19 cellular contexts compared by ENCODE assay signal in genomic region chr19:40257096-40257517, GRCh38. TPM values are rescaled to one million over a fixed set of nuclear protein-coding genes. Genes with fewer than 3 reads are reported as not detected.
DNase-seq lines count a peak whose midpoint lies in the region; ATAC-seq, FAIRE-seq and TF ChIP-seq lines count a peak whose summit lies in the region.
"Had no signal": no experiment of that assay in that cellular context is flagged by ENCODE, and none has a peak within 500 bp of the region (broad histone marks: within the 10 kb centered on the region; RNA-seq: fewer than 3 reads in every experiment).

No MANE protein-coding gene starts in this region.

- H3K27ac ChIP-seq in endodermal cell (ENCODE audit: low read depth, low read length) (no peak overlapping the region), HepG2 (ENCODE audit: extremely low read length, insufficient read depth, low read length) (no peak overlapping the region), aorta (ENCODE audit: low read depth in 1 of 2, low read length in 2 of 2) (no peak overlapping the region)
- H3K27ac ChIP-seq: neutrophil had no signal

- H2AFZ ChIP-seq in HepG2 (ENCODE audit: low read length) = no peak overlapping the region

- no peak overlapping the region for H3K4me3 Mint-ChIP-seq in endodermal cell
- H3K4me3 Mint-ChIP-seq in chondrocyte (ENCODE audit: unreplicated experiment) = no peak overlapping the region
- H3K4me3 Mint-ChIP-seq: CD8-positive, alpha-beta T cell; stimulated activated naive CD8-positive, alpha-beta T cell treated with anti-CD3 and anti-CD28 coated beads, Interleukin-15, Interleukin-2, amounts not matched to agents 100 ng/mL and 50 ng/mL, for 24 hours had no signal

- no peak overlapping the region for H3K4me2 ChIP-seq in HepG2 (ENCODE audit: low read depth, low read length)

- H3K4me3 ChIP-seq in endodermal cell (ENCODE audit: low read length) (no peak overlapping the region), HepG2 (replicated peaks in 1 of 3; ENCODE audit: insufficient read depth in 1 of 3, low read depth in 2 of 3, low read length in 3 of 3) (no peak overlapping the region), aorta (ENCODE audit: low read length in 2 of 2) (no peak overlapping the region)
- H3K4me3 ChIP-seq: K562 had no signal

- no TSS peak for BruUV-seq in HepG2 (replicated peaks; lab: Mats Ljungman, UMichigan)

- H3K9me3 Mint-ChIP-seq in endodermal cell (no peaks in the 10 kb centered on the region), chondrocyte (ENCODE audit: low read depth) (no peaks in the 10 kb centered on the region)
- H3K9me3 Mint-ChIP-seq: CD8-positive, alpha-beta T cell; stimulated activated naive CD8-positive, alpha-beta T cell treated with anti-CD3 and anti-CD28 coated beads, Interleukin-15, Interleukin-2, amounts not matched to agents 100 ng/mL and 50 ng/mL, for 24 hours had no signal

- peaks cover 37% of the 10 kb centered on the region for H3K79me2 ChIP-seq in HepG2 (ENCODE audit: insufficient read depth, low read length)

- H3K9me3 ChIP-seq in endodermal cell (ENCODE audit: control insufficient read depth, low read length) (no peaks in the 10 kb centered on the region), HepG2 (ENCODE audit: low read length) (no peaks in the 10 kb centered on the region), aorta (ENCODE audit: control insufficient read depth, low read length) (no peaks in the 10 kb centered on the region)
- H3K9me3 ChIP-seq: neutrophil had no signal

- H4K20me1 ChIP-seq in HepG2 (ENCODE audit: insufficient read depth, low read length) = peaks cover 3% of the 10 kb centered on the region

- TF ChIP-seq POLR2A in HepG2 (IDR thresholded peaks at IDR 0.05; ENCODE audit: insufficient read depth in 1 of 2, low read depth in 2 of 2, low read length in 2 of 2) = no peak

- TF ChIP-seq CTCF in endodermal cell (conservative IDR thresholded peaks at IDR 0.05) (no peak), HepG2 (CRISPR knock-in tag; IDR thresholded peaks at IDR 0.05) (no peak), chondrocyte (IDR thresholded peaks at IDR 0.05) (no peak)

- intact Hi-C loops in HepG2 (cut with micrococcal nuclease; ENCODE audit: unreplicated experiment) (no loop called here), aorta (cut with DNase I) (no loop called here)

- H3K27me3 Mint-ChIP-seq in endodermal cell (ENCODE audit: insufficient read depth) (no peaks in the 10 kb centered on the region), chondrocyte (ENCODE audit: low read depth) (no peaks in the 10 kb centered on the region)
- H3K27me3 Mint-ChIP-seq: stimulated activated naive CD8-positive, alpha-beta T cell treated with anti-CD3 and anti-CD28 coated beads, Interleukin-15, Interleukin-2, amounts not matched to agents 100 ng/mL and 50 ng/mL, for 24 hours had no signal

- DNase-seq in SIG-M5 treated with dmso at 0.1 percent for 504 hours (lab: John Stamatoyannopoulos, UW; ENCODE audit: unreplicated experiment) (peak; percentile 17), SIG-M5 (lab: John Stamatoyannopoulos, UW) (no peak), endodermal cell (no peak), HepG2 (ENCODE audit: low spot score) (no peak), aorta (no peak), chondrocyte (ENCODE audit: low spot score) (no peak)
- DNase-seq in stimulated activated CD8-positive, alpha-beta memory T cell treated with anti-CD3 and anti-CD28 coated beads, Interleukin-4, amount 100 ng/mL, for 48 hours = no peak
- DNase-seq: activated CD4-positive, CD25-positive, alpha-beta regulatory T cell; activated naive CD4-positive, alpha-beta T cell; CD8-positive, alpha-beta T cell; NCI-H526 treated with DMSO at 0.1 percent for 48 hours; T-helper 1 cell had no signal

- peaks cover 40% of the 10 kb centered on the region for H3K4me1 Mint-ChIP-seq in endodermal cell
- peaks cover 11% of the 10 kb centered on the region for H3K4me1 Mint-ChIP-seq in chondrocyte (ENCODE audit: low read depth)

- no peak for TF ChIP-seq EP300 in HepG2 (IDR thresholded peaks at IDR 0.05; ENCODE audit: low read depth in 2 of 2, low read length in 2 of 2)
- no peak for TF ChIP-seq EP300 in HepG2 (CRISPR knock-in tag; IDR thresholded peaks at IDR 0.05; ENCODE audit: borderline replicate concordance)

- peaks cover 41% of the 10 kb centered on the region for H3K36me3 ChIP-seq in endodermal cell (ENCODE audit: control insufficient read depth, insufficient read depth, low read length)
- peaks cover 20 to 30% of the 10 kb centered on the region in 2 experiments for H3K36me3 ChIP-seq in HepG2 (replicated peaks in 1 of 2; ENCODE audit: control insufficient read depth in 1 of 2, insufficient read depth in 2 of 2, low read length in 2 of 2)
- H3K36me3 ChIP-seq in aorta (ENCODE audit: control insufficient read depth in 1 of 2, insufficient read depth in 2 of 2, low read length in 1 of 2) = peaks cover 0 to 4% of the 10 kb centered on the region in 2 donors

- FAIRE-seq in HepG2 (lab: Jason Lieb, UNC) = no peak
- FAIRE-seq: A204.1, H54, K562, RCC 7860 had no signal

- CTCF ChIA-PET in HepG2 (lab: Yijun Ruan, JAX; ENCODE audit: low intra/inter-chr PET ratio, low total read pairs) = no interaction called here

- peaks cover 39% of the 10 kb centered on the region for H3K4me1 ChIP-seq in endodermal cell (ENCODE audit: control insufficient read depth, insufficient read depth, low read length)
- H3K4me1 ChIP-seq in HepG2 (ENCODE audit: insufficient read depth, low read length) = peaks cover 44% of the 10 kb centered on the region
- H3K4me1 ChIP-seq in aorta (ENCODE audit: control insufficient read depth in 1 of 2, insufficient read depth in 2 of 2, low read length in 2 of 2) = no peaks in the 10 kb centered on the region

- TF ChIP-seq RAD21 in HepG2 (CRISPR knock-in tag; IDR thresholded peaks at IDR 0.05) = no peak

- H3K9ac ChIP-seq in endodermal cell (ENCODE audit: extremely low read depth, low read length, poor library complexity, severe bottlenecking) (no peak overlapping the region), HepG2 (ENCODE audit: insufficient read depth, low read depth, low read length) (no peak overlapping the region)

- in situ Hi-C loops in HepG2 (cut with HindIII; ENCODE audit: extremely low pct_ligation_motif_present, low pct_unique_long_range_greater_than_20kb) = no loop called here

- H3K27me3 ChIP-seq in endodermal cell (ENCODE audit: control insufficient read depth, insufficient read depth, low read length, poor library complexity, severe bottlenecking) (no peaks in the 10 kb centered on the region), HepG2 (ENCODE audit: control insufficient read depth in 1 of 2, insufficient read depth in 2 of 2, low read length in 2 of 2) (no peaks in the 10 kb centered on the region), aorta (ENCODE audit: control insufficient read depth in 1 of 2, insufficient read depth in 2 of 2, low read length in 1 of 2) (no peaks in the 10 kb centered on the region)
- H3K27me3 ChIP-seq: neutrophil had no signal

- POLR2A ChIA-PET in HepG2 (lab: Yijun Ruan, JAX) = no interaction called here

- H3K36me3 Mint-ChIP-seq in endodermal cell (ENCODE audit: low read depth) (peaks cover 53% of the 10 kb centered on the region), chondrocyte (ENCODE audit: low read depth) (peaks cover 16% of the 10 kb centered on the region)

- WGBS in endodermal cell (ENCODE audit: insufficient coverage in 1 of 2, insufficient read length in 1 of 2), 2 experiments = 96 to 98% methylated on average over 7 to 9 of the region's 9 CpGs
- 100% methylated on average over 1 of the region's 9 CpGs for WGBS in HepG2 (ENCODE audit: low lambda C conversion rate)
- 73 to 77% methylated on average over 9 of the region's 9 CpGs for WGBS in aorta, 2 donors

- H3K27ac Mint-ChIP-seq in endodermal cell (peak overlapping the region; percentile 66), chondrocyte (ENCODE audit: unreplicated experiment) (no peak overlapping the region)
- H3K27ac Mint-ChIP-seq: CD8-positive, alpha-beta T cell had no signal

- ATAC-seq in HepG2 = no peak
- peak; percentile 40 for ATAC-seq in aorta (ENCODE audit: low FRiP score)
- ATAC-seq in HG02610 (IDR thresholded peaks at IDR 0.05; ENCODE audit: unreplicated experiment) = no peak
- ATAC-seq: CD8-positive, alpha-beta T cell; K562 had no signal

RNA-seq across cellular contexts. Expression of gene AKT2, which starts 28.0 kb away (rescaled TPM):
- 100 to 1,000 TPM; 190 to 208 TPM for total RNA-seq in endodermal cell
- 107 TPM for polyA plus RNA-seq in endodermal cell (2013, experiment 1 of 2)
- 99.8 TPM for polyA plus RNA-seq in endodermal cell (2013, experiment 2 of 2)
- 82.1 and 82.7 TPM in 2 replicates for total RNA-seq in HepG2 (2016; rRNA removed; fragmentation: Illumina TruSeq; extraction: Trizol)
- total RNA-seq in HepG2 (2016; cell fraction: cytosol; rRNA removed; fragmentation: Illumina TruSeq; extraction: Trizol; ENCODE audit: low read depth) = 42.1 and 44.9 TPM in 2 replicates
- total RNA-seq in HepG2 (2016; cell fraction: insoluble cytoplasmic fraction; rRNA removed; fragmentation: Illumina TruSeq; extraction: Trizol) = 70.8 and 81.6 TPM in 2 replicates
- total RNA-seq in HepG2 (2016; cell fraction: membrane; rRNA removed; fragmentation: Illumina TruSeq; extraction: Trizol) = 96.0 and 104 TPM in 2 replicates
- total RNA-seq in HepG2 (2016; cell fraction: nucleus; rRNA removed; fragmentation: Illumina TruSeq; extraction: Trizol) = 55.8 and 67.9 TPM in 2 replicates
- 173 and 182 TPM in 2 replicates for polyA plus RNA-seq in HepG2 (2011; rRNA removed)
- polyA plus RNA-seq in HepG2 (2011; cell fraction: cytosol; rRNA removed) = 88.4 and 94.7 TPM in 2 replicates
- 432 and 533 TPM in 2 replicates for polyA plus RNA-seq in HepG2 (2011; cell fraction: nucleus; rRNA removed)
- polyA plus RNA-seq in HepG2 (2012) = 72.7 and 74.6 TPM in 2 replicates
- polyA plus RNA-seq in HepG2 (2016; cell fraction: cytosol; fragmentation: Illumina TruSeq; extraction: Trizol; ENCODE audit: low read depth) = 39.5 and 46.3 TPM in 2 replicates
- 92.6 and 106 TPM in 2 replicates for polyA plus RNA-seq in HepG2 (2016; cell fraction: insoluble cytoplasmic fraction; fragmentation: Illumina TruSeq; extraction: Trizol; ENCODE audit: low read depth)
- polyA plus RNA-seq in HepG2 (2016; cell fraction: membrane; fragmentation: Illumina TruSeq; extraction: Trizol; ENCODE audit: low read depth) = 95.0 and 114 TPM in 2 replicates
- polyA plus RNA-seq in HepG2 (2016; cell fraction: nucleus; fragmentation: Illumina TruSeq; extraction: Trizol; ENCODE audit: insufficient read depth, low read depth) = 169 and 178 TPM in 2 replicates
- polyA minus RNA-seq in HepG2 (2011; rRNA and poly(A)+ RNA removed; ENCODE audit: low replicate concordance) = 115 and 187 TPM in 2 replicates
- polyA minus RNA-seq in HepG2 (2011; cell fraction: cytosol; rRNA and poly(A)+ RNA removed) = 55.0 and 56.5 TPM in 2 replicates
- 77.1 and 89.5 TPM in 2 replicates for polyA minus RNA-seq in HepG2 (2011; cell fraction: nucleus; rRNA and poly(A)+ RNA removed)
- 100 to 1,000 TPM; 104 to 131 TPM for total RNA-seq in aorta
- 10 to 100 TPM; 24.8 to 74.3 TPM for polyA plus RNA-seq in aorta
- 99.9 to 136 TPM (median 100 TPM) in 3 replicates for total RNA-seq in chondrocyte

RNA-seq across cellular contexts. Expression of gene CCNP, which starts 30.6 kb away (rescaled TPM):
- 1 to 10 TPM in 1 of 2 donors, under 1 TPM in 1; 0.73 to 1.4 TPM for total RNA-seq in endodermal cell
- 0.21 TPM for polyA plus RNA-seq in endodermal cell (2013, experiment 1 of 2)
- polyA plus RNA-seq in endodermal cell (2013, experiment 2 of 2) = 0.41 TPM
- total RNA-seq in HepG2 (2016; rRNA removed; fragmentation: Illumina TruSeq; extraction: Trizol) = 0.66 and 1.1 TPM in 2 replicates
- total RNA-seq in HepG2 (2016; cell fraction: cytosol; rRNA removed; fragmentation: Illumina TruSeq; extraction: Trizol; ENCODE audit: low read depth) = 0.20 and 0.35 TPM in 2 replicates
- total RNA-seq in HepG2 (2016; cell fraction: insoluble cytoplasmic fraction; rRNA removed; fragmentation: Illumina TruSeq; extraction: Trizol) = 0.85 and 1.1 TPM in 2 replicates
- 0.74 and 0.79 TPM in 2 replicates for total RNA-seq in HepG2 (2016; cell fraction: membrane; rRNA removed; fragmentation: Illumina TruSeq; extraction: Trizol)
- 0.69 and 0.96 TPM in 2 replicates for total RNA-seq in HepG2 (2016; cell fraction: nucleus; rRNA removed; fragmentation: Illumina TruSeq; extraction: Trizol)
- polyA plus RNA-seq in HepG2 (2011; rRNA removed) = 1.8 and 2.8 TPM in 2 replicates
- 1.7 and 2.0 TPM in 2 replicates for polyA plus RNA-seq in HepG2 (2011; cell fraction: cytosol; rRNA removed)
- polyA plus RNA-seq in HepG2 (2011; cell fraction: nucleus; rRNA removed) = 7.9 and 8.4 TPM in 2 replicates
- polyA plus RNA-seq in HepG2 (2012) = 2.0 and 2.9 TPM in 2 replicates
- polyA plus RNA-seq in HepG2 (2016; cell fraction: cytosol; fragmentation: Illumina TruSeq; extraction: Trizol; ENCODE audit: low read depth) = 0.25 and 0.58 TPM in 2 replicates
- polyA plus RNA-seq in HepG2 (2016; cell fraction: insoluble cytoplasmic fraction; fragmentation: Illumina TruSeq; extraction: Trizol; ENCODE audit: low read depth) = 1.0 and 1.2 TPM in 2 replicates
- polyA plus RNA-seq in HepG2 (2016; cell fraction: membrane; fragmentation: Illumina TruSeq; extraction: Trizol; ENCODE audit: low read depth) = 0.49 and 0.52 TPM in 2 replicates
- polyA plus RNA-seq in HepG2 (2016; cell fraction: nucleus; fragmentation: Illumina TruSeq; extraction: Trizol; ENCODE audit: insufficient read depth, low read depth) = 2.3 and 2.8 TPM in 2 replicates
- 0.07 and 2.4 TPM in 2 replicates for polyA minus RNA-seq in HepG2 (2011; rRNA and poly(A)+ RNA removed; ENCODE audit: low replicate concordance)
- polyA minus RNA-seq in HepG2 (2011; cell fraction: cytosol; rRNA and poly(A)+ RNA removed) = 0.79 and 1.1 TPM in 2 replicates
- 0.90 and 1.2 TPM in 2 replicates for polyA minus RNA-seq in HepG2 (2011; cell fraction: nucleus; rRNA and poly(A)+ RNA removed)
- under 1 TPM; 0.42 to 0.81 TPM for total RNA-seq in aorta
- under 1 TPM; 0.31 to 0.50 TPM for polyA plus RNA-seq in aorta
- total RNA-seq in chondrocyte = 0.52 to 0.73 TPM (median 0.59 TPM) in 3 replicates
- total RNA-seq: K562 had no signal

RNA-seq across cellular contexts. Expression of gene TTC9B, which starts 38.9 kb away (rescaled TPM):
- not detected for total RNA-seq in endodermal cell
- 1.3 TPM for polyA plus RNA-seq in endodermal cell (2013, experiment 1 of 2)
- 0.91 TPM for polyA plus RNA-seq in endodermal cell (2013, experiment 2 of 2)
- total RNA-seq in HepG2 (2016; rRNA removed; fragmentation: Illumina TruSeq; extraction: Trizol) = not detected in 2 replicates
- not detected in 2 replicates for total RNA-seq in HepG2 (2016; cell fraction: cytosol; rRNA removed; fragmentation: Illumina TruSeq; extraction: Trizol; ENCODE audit: low read depth)
- total RNA-seq in HepG2 (2016; cell fraction: insoluble cytoplasmic fraction; rRNA removed; fragmentation: Illumina TruSeq; extraction: Trizol) = not detected in 2 replicates
- total RNA-seq in HepG2 (2016; cell fraction: membrane; rRNA removed; fragmentation: Illumina TruSeq; extraction: Trizol) = not detected in 2 replicates
- total RNA-seq in HepG2 (2016; cell fraction: nucleus; rRNA removed; fragmentation: Illumina TruSeq; extraction: Trizol) = not detected in 2 replicates
- polyA plus RNA-seq in HepG2 (2011; rRNA removed) = not detected in 2 replicates
- polyA plus RNA-seq in HepG2 (2011; cell fraction: cytosol; rRNA removed) = not detected in 2 replicates
- 0.05 TPM in 1 of 2 replicates, not detected in the other for polyA plus RNA-seq in HepG2 (2011; cell fraction: nucleus; rRNA removed)
- 0.08 and 0.27 TPM in 2 replicates for polyA plus RNA-seq in HepG2 (2012)
- polyA plus RNA-seq in HepG2 (2016; cell fraction: cytosol; fragmentation: Illumina TruSeq; extraction: Trizol; ENCODE audit: low read depth) = not detected in 2 replicates
- polyA plus RNA-seq in HepG2 (2016; cell fraction: insoluble cytoplasmic fraction; fragmentation: Illumina TruSeq; extraction: Trizol; ENCODE audit: low read depth) = not detected in 2 replicates
- polyA plus RNA-seq in HepG2 (2016; cell fraction: membrane; fragmentation: Illumina TruSeq; extraction: Trizol; ENCODE audit: low read depth) = not detected in 2 replicates
- polyA plus RNA-seq in HepG2 (2016; cell fraction: nucleus; fragmentation: Illumina TruSeq; extraction: Trizol; ENCODE audit: insufficient read depth, low read depth) = not detected in 2 replicates
- polyA minus RNA-seq in HepG2 (2011; rRNA and poly(A)+ RNA removed; ENCODE audit: low replicate concordance) = not detected in 2 replicates
- polyA minus RNA-seq in HepG2 (2011; cell fraction: cytosol; rRNA and poly(A)+ RNA removed) = not detected in 2 replicates
- polyA minus RNA-seq in HepG2 (2011; cell fraction: nucleus; rRNA and poly(A)+ RNA removed) = not detected in 2 replicates
- not detected for total RNA-seq in aorta
- polyA plus RNA-seq in aorta = under 1 TPM in 1 of 2 donors, not detected in 1; 0.26 TPM
- total RNA-seq in chondrocyte = not detected in 3 replicates
- total RNA-seq: CD8-positive, alpha-beta T cell; K562 had no signal
